Comparison of ENCODE assay signal across 8 cellular contexts in genomic region chr2:96174251-96175144, GRCh38. TPM values are rescaled to one million over a fixed set of nuclear protein-coding genes. Genes with fewer than 3 reads are reported as not detected.
A peak's percentile ranks its signal among the peaks of the same experiment; 100 is the strongest.
DNase-seq lines count a peak whose midpoint lies in the region; ATAC-seq and TF ChIP-seq lines count a peak whose summit lies in the region.

No MANE protein-coding gene starts in this region.

- peaks cover 3% of the 10 kb centered on the region for H3K27me3 Mint-ChIP-seq in activated T-helper 17 cell treated with anti-CD3 and anti-CD28 coated beads, Interleukin-2, amount 50 U/mL, for 72 hours

- intact Hi-C loops in testis (cut with DNase I; ENCODE audit: low total_unique reads) = no loop called here

- no peaks in the 10 kb centered on the region for H3K36me3 Mint-ChIP-seq in activated T-helper 17 cell treated with anti-CD3 and anti-CD28 coated beads, Interleukin-2, amount 50 U/mL, for 72 hours (ENCODE audit: low read depth)

- H3K27me3 ChIP-seq in testis = no peaks in the 10 kb centered on the region

- H3K4me3 Mint-ChIP-seq in activated T-helper 17 cell treated with anti-CD3 and anti-CD28 coated beads, Interleukin-2, amount 50 U/mL, for 72 hours = peak overlapping the region; percentile 61

- in situ Hi-C loops in Caki2 (cut with HindIII; ENCODE audit: low pct_unique_long_range_greater_than_20kb, low sequenced_read_pairs) = no loop called here

- ATAC-seq in GM21515 (IDR thresholded peaks at IDR 0.05; ENCODE audit: unreplicated experiment) = peak; percentile 66
- ATAC-seq in activated T-helper 17 cell treated with anti-CD3 and anti-CD28 coated beads, Interleukin-2, amount 50 U/mL, for 72 hours (replicated peaks) = peak; percentile 94

- peak overlapping the region; percentile 71 for H3K27ac Mint-ChIP-seq in activated T-helper 17 cell treated with anti-CD3 and anti-CD28 coated beads, Interleukin-2, amount 50 U/mL, for 72 hours

- H3K4me3 ChIP-seq in testis = no peak overlapping the region

- no peaks in the 10 kb centered on the region for H3K36me3 ChIP-seq in testis (ENCODE audit: low read depth, missing control alignments)

- DNase-seq in Caki2 (ENCODE audit: low read depth) (peak; percentile 60), Kasumi-1 (lab: John Stamatoyannopoulos, UW) (peak; percentile 67 to 70), RWPE1 (ENCODE audit: low spot score) (peak; percentile 77), fibroblast of the conjunctiva (ENCODE audit: low read depth) (peak; percentile 27), occipital lobe (lab: John Stamatoyannopoulos, UW) (peak; percentile 54), testis (peak; percentile 81)

- WGBS in testis, 2 donors = 61 to 65% methylated on average over 8 of the region's 8 CpGs

- H3K9me3 Mint-ChIP-seq in activated T-helper 17 cell treated with anti-CD3 and anti-CD28 coated beads, Interleukin-2, amount 50 U/mL, for 72 hours = no peaks in the 10 kb centered on the region

- TF ChIP-seq POLR2A in testis (IDR thresholded peaks at IDR 0.05) = no peak

- H3K4me1 Mint-ChIP-seq in activated T-helper 17 cell treated with anti-CD3 and anti-CD28 coated beads, Interleukin-2, amount 50 U/mL, for 72 hours = peaks cover 10% of the 10 kb centered on the region

- CTCF ChIA-PET in RWPE1 (lab: Yijun Ruan, JAX) = interaction anchor here (0.6 to 2.6 kb wide), 21 partner anchors 9 to 383 kb away, joined by 3 to 32 read pairs (median 4); partner anchors contain the start of gene ASTL

- peak; percentile 79 for TF ChIP-seq CTCF in RWPE1 (conservative IDR thresholded peaks at IDR 0.05; ENCODE audit: low read depth)
- TF ChIP-seq CTCF in testis (IDR thresholded peaks at IDR 0.05) = peak; percentile 57 to 80 (median 61)

- H3K27ac ChIP-seq in RWPE1 (no peak overlapping the region), testis (no peak overlapping the region)

- POLR2A ChIA-PET in RWPE1 (lab: Yijun Ruan, JAX; ENCODE audit: low non-redundant PET) = no interaction called here

- no peaks in the 10 kb centered on the region for H3K9me3 ChIP-seq in testis

- no peaks in the 10 kb centered on the region for H3K4me1 ChIP-seq in testis

RNA-seq across cellular contexts. Expression of gene DUSP2, which starts 29.3 kb away (rescaled TPM):
- total RNA-seq in Caki2 (2014; rRNA removed; shearing (Covaris generic); ENCODE audit: low replicate concordance) = 6.1 and 7.4 TPM in 2 replicates
- 100 to 1,000 TPM in 1 of 2 donors, 10 to 100 TPM in 1; 82.0 to 379 TPM for total RNA-seq in activated T-helper 17 cell treated with anti-CD3 and anti-CD28 coated beads, Interleukin-2, amount 50 U/mL, for 72 hours
- 7.3 TPM for total RNA-seq in occipital lobe
- total RNA-seq in testis = 10 to 100 TPM in 1 of 2 donors, 1 to 10 TPM in 1; 6.3 to 16.5 TPM
- 5.7 TPM for polyA plus RNA-seq in testis (ENCODE audit: insufficient read depth, low read depth, low replicate concordance)

RNA-seq across cellular contexts. Expression of gene STARD7, which starts 34.1 kb away (rescaled TPM):
- 118 and 156 TPM in 2 replicates for total RNA-seq in Caki2 (2014; rRNA removed; shearing (Covaris generic); ENCODE audit: low replicate concordance)
- 100 to 1,000 TPM; 140 to 190 TPM for total RNA-seq in activated T-helper 17 cell treated with anti-CD3 and anti-CD28 coated beads, Interleukin-2, amount 50 U/mL, for 72 hours
- total RNA-seq in occipital lobe = 165 TPM
- total RNA-seq in testis = 10 to 100 TPM; 77.7 to 96.2 TPM
- 58.0 TPM for polyA plus RNA-seq in testis (ENCODE audit: insufficient read depth, low read depth, low replicate concordance)

RNA-seq across cellular contexts. Expression of gene ASTL, which starts 36.2 kb away (rescaled TPM):
- total RNA-seq in Caki2 (2014; rRNA removed; shearing (Covaris generic); ENCODE audit: low replicate concordance) = not detected in 2 replicates
- total RNA-seq in activated T-helper 17 cell treated with anti-CD3 and anti-CD28 coated beads, Interleukin-2, amount 50 U/mL, for 72 hours = 1 to 10 TPM in 1 of 2 donors, under 1 TPM in 1; 0.93 to 6.9 TPM
- total RNA-seq in occipital lobe = not detected
- 1 to 10 TPM in 1 of 2 donors, under 1 TPM in 1; 0.87 to 1.6 TPM for total RNA-seq in testis
- 0.58 TPM for polyA plus RNA-seq in testis (ENCODE audit: insufficient read depth, low read depth, low replicate concordance)

RNA-seq across cellular contexts. Expression of gene ADRA2B, which starts 58.1 kb away (rescaled TPM):
- total RNA-seq in Caki2 (2014; rRNA removed; shearing (Covaris generic); ENCODE audit: low replicate concordance) = 0.32 TPM in 1 of 2 replicates, not detected in the other
- 1 to 10 TPM in 1 of 2 donors, under 1 TPM in 1; 0.09 to 1.3 TPM for total RNA-seq in activated T-helper 17 cell treated with anti-CD3 and anti-CD28 coated beads, Interleukin-2, amount 50 U/mL, for 72 hours
- total RNA-seq in occipital lobe = not detected
- total RNA-seq in testis = 1 to 10 TPM; 2.4 to 2.6 TPM
- polyA plus RNA-seq in testis (ENCODE audit: insufficient read depth, low read depth, low replicate concordance) = 2.1 TPM

Comparison
In these comparisons a context has a peak if more than half of its experiments do, and no peak if none do; other contexts are left out.
1. DNase-seq: peak in every context shown above with its lines; median percentile 81 in testis; 77 in RWPE1; 68 in Kasumi-1; 60 in Caki2; 54 in occipital lobe; 27 in fibroblast of the conjunctiva.